6 cellular contexts compared by ENCODE assay signal in the genomic region with DNA sequence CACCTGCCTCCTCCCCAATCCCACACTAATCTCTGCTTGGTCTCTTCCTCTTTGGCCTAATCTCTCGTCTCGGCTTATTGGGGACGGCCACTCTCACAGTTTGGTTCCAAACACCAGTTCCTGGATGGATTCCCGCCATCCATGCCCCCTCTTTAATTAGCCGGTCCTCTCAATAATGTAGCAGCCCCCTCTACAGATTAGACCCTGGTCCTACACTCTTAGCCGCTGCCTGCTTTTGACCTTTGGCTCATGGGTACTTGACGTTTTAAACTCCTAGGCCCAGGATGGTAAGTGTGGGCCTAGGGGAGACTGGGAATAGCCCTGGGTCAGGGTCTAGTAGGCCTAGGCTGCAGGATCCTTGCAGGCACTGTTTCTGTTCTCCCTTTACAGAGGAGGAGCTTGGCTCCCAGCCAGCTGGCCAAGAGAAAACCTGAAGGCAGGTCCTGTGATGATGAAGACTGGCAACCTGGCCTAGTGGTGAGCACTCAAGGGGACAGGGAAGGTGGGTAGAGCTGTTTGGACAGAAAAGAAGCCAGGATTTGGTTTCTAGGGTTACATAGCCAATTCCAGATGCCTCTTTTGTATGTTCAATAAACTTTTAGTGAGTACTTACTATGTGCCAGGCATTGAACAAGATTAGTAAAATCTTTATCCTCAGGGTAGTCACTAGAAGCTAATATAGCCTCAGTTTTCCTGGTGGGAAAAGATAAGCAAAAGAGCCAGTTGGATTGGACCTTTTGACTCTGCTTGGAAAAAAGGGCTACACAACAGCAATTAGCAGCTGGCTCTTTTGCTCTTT. TPM values are rescaled to one million over a fixed set of nuclear protein-coding genes. Genes with fewer than 3 reads are reported as not detected.
DNase-seq lines count a peak whose midpoint lies in the region; ATAC-seq and TF ChIP-seq lines count a peak whose summit lies in the region.

No MANE protein-coding gene starts in this region.

- ATAC-seq in GM19438 (IDR thresholded peaks at IDR 0.05; ENCODE audit: low read depth, unreplicated experiment) = peak; percentile 4

- peak overlapping the region; percentile 66 for H3K4me3 ChIP-seq in neuron (ENCODE audit: low read length)

- H2AFZ ChIP-seq in neuron (ENCODE audit: low read depth, low read length) = no peak overlapping the region

- H3K4me1 Mint-ChIP-seq in brain = peaks cover 28% of the 10 kb centered on the region

- peak overlapping the region in 3 of 5 experiments; percentile 38 to 89 (median 78) for H3K27ac Mint-ChIP-seq in brain

- H3K9me3 Mint-ChIP-seq in brain = no peaks in the 10 kb centered on the region

- no peaks in the 10 kb centered on the region for H3K27me3 ChIP-seq in neuron (ENCODE audit: insufficient read depth, low read length)

- peak overlapping the region; percentile 96 to 99 (median 98) for H3K4me3 Mint-ChIP-seq in brain

- H3K27me3 Mint-ChIP-seq in brain = peaks cover 13% of the 10 kb centered on the region

- peaks cover 6% of the 10 kb centered on the region for H3K36me3 Mint-ChIP-seq in brain

- DNase-seq in NCI-H2196 (lab: John Stamatoyannopoulos, UW; ENCODE audit: unreplicated experiment) = peak; percentile 82
- no peak for DNase-seq in inferior parietal cortex (ENCODE audit: extremely low spot score)
- no peak for DNase-seq in dedifferentiated amniotic fluid mesenchymal stem cell (ENCODE audit: extremely low spot score)

- H3K36me3 ChIP-seq in neuron (ENCODE audit: insufficient read depth, low read length) = peaks cover 32% of the 10 kb centered on the region

- peaks cover 21% of the 10 kb centered on the region for H3K4me1 ChIP-seq in neuron (ENCODE audit: insufficient read depth, low read length)

- peak in 1 of 2 experiments; percentile 18 for TF ChIP-seq CTCF in brain (conservative IDR thresholded peaks at IDR 0.05)

- H3K9me3 ChIP-seq in neuron (ENCODE audit: low read length) = no peaks in the 10 kb centered on the region

RNA-seq across cellular contexts. Expression of gene RAD54L, which starts 0.8 kb away (rescaled TPM):
- 15.8 TPM for polyA plus RNA-seq in brain (ENCODE audit: insufficient read depth, low read depth, low replicate concordance)

RNA-seq across cellular contexts. Expression of gene LURAP1, which starts 45.2 kb away (rescaled TPM):
- polyA plus RNA-seq in brain (ENCODE audit: insufficient read depth, low read depth, low replicate concordance) = 2.6 TPM

RNA-seq across cellular contexts. Expression of gene POMGNT1, which starts 50.1 kb away (rescaled TPM):
- 92.9 TPM for polyA plus RNA-seq in brain (ENCODE audit: insufficient read depth, low read depth, low replicate concordance)

RNA-seq across cellular contexts. Expression of gene LRRC41, which starts 55.1 kb away (rescaled TPM):
- polyA plus RNA-seq in brain (ENCODE audit: insufficient read depth, low read depth, low replicate concordance) = 79.6 TPM

RNA-seq across cellular contexts. Expression of gene UQCRH, which starts 55.2 kb away (rescaled TPM):
- polyA plus RNA-seq in brain (ENCODE audit: insufficient read depth, low read depth, low replicate concordance) = 387 TPM
